ENCODE assay signal across 39 cellular contexts in genomic region chr2:164551519-164551918, GRCh38.
"Had no signal": no experiment of that assay in that cellular context is flagged by ENCODE, and none has a peak within 500 bp of the region (broad histone marks: within the 10 kb centered on the region; RNA-seq: fewer than 3 reads in every experiment).

No MANE protein-coding gene starts in this region.

- FAIRE-seq: astrocyte, bronchial epithelial cell had no signal

- H3K27ac ChIP-seq: adrenal gland, ascending aorta, body of pancreas, brain microvascular endothelial cell, breast epithelium, cardiac muscle cell had no signal

- ATAC-seq: activated naive CD4-positive, alpha-beta T cell treated with anti-CD3 and anti-CD28 coated beads, Interleukin-2, amount 50 U/mL, for 72 hours; activated T-cell treated with anti-CD3 and anti-CD28 coated beads, Interleukin-2, amount 50 U/mL, for 4 hours; activated T-cell treated with anti-CD3 and anti-CD28 coated beads, Interleukin-2, amount 50 U/mL, for 72 hours; activated T-helper 17 cell treated with anti-CD3 and anti-CD28 coated beads, Interleukin-2, amount 50 U/mL, for 72 hours; body of pancreas had no signal

- H3K27ac Mint-ChIP-seq: activated naive CD4-positive, alpha-beta T cell treated with anti-CD3 and anti-CD28 coated beads for 36 hours; activated naive CD4-positive, alpha-beta T cell treated with anti-CD3 and anti-CD28 coated beads, Interleukin-2, amount 10 ng/mL, durations not matched to agents 7 days and 5 days; activated naive CD4-positive, alpha-beta T cell treated with anti-CD3 and anti-CD28 coated beads, Interleukin-2, amount 50 U/mL, for 24 hours; activated naive CD4-positive, alpha-beta T cell treated with anti-CD3 and anti-CD28 coated beads, Interleukin-2, amount 50 U/mL, for 72 hours; activated naive CD8-positive, alpha-beta T cell; activated naive CD8-positive, alpha-beta T cell treated with anti-CD3 and anti-CD28 coated beads for 36 hours; activated naive CD8-positive, alpha-beta T cell treated with anti-CD3 and anti-CD28 coated beads, Interleukin-2, amount 10 ng/mL, durations not matched to agents 7 days and 5 days; activated T-cell treated with anti-CD3 and anti-CD28 coated beads, Interleukin-2, amount 50 U/mL, for 24 hours; activated T-cell treated with anti-CD3 and anti-CD28 coated beads, Interleukin-2, amount 50 U/mL, for 72 hours; activated T-helper 1 cell treated with anti-CD3 and anti-CD28 coated beads, Interleukin-12 subunit alpha, Interleukin-12 subunit beta, Interleukin-2, Interleukin-4 antibody, amounts not matched to agents 30 ng/mL and 10 ng/mL and 1 ng/mL, durations not matched to agents 14 hours and 24 hours and 36 hours; activated T-helper 17 cell treated with anti-CD3 and anti-CD28 coated beads, Interleukin-2, amount 50 U/mL, for 72 hours; activated T-helper 2 cell treated with anti-CD3 and anti-CD28 coated beads, Interferon-gamma antibody, Interleukin-2, Interleukin-4, amounts not matched to agents 10 μg/mL and 5 μg/mL and 100 μg/mL, durations not matched to agents 14 hours and 24 hours and 36 hours; brain had no signal

- H3K27me3 ChIP-seq: adrenal gland, ascending aorta, body of pancreas, brain microvascular endothelial cell, breast epithelium, cardiac muscle cell had no signal

- H3K4me3 ChIP-seq: adrenal gland, ascending aorta, body of pancreas, breast epithelium, cardiac muscle cell had no signal

- H3K4me1 ChIP-seq: ascending aorta, breast epithelium had no signal

- H3K9me3 ChIP-seq: adrenal gland, ascending aorta, body of pancreas, breast epithelium had no signal

- H3K4me3 Mint-ChIP-seq: activated naive CD4-positive, alpha-beta T cell treated with anti-CD3 and anti-CD28 coated beads for 36 hours; activated naive CD4-positive, alpha-beta T cell treated with anti-CD3 and anti-CD28 coated beads, Interleukin-2, amount 10 ng/mL, durations not matched to agents 7 days and 5 days; activated naive CD4-positive, alpha-beta T cell treated with anti-CD3 and anti-CD28 coated beads, Interleukin-2, amount 50 U/mL, for 24 hours; activated naive CD8-positive, alpha-beta T cell; activated naive CD8-positive, alpha-beta T cell treated with anti-CD3 and anti-CD28 coated beads for 36 hours; activated naive CD8-positive, alpha-beta T cell treated with anti-CD3 and anti-CD28 coated beads, Interleukin-2, amount 10 ng/mL, durations not matched to agents 7 days and 5 days; activated T-cell treated with anti-CD3 and anti-CD28 coated beads, Interleukin-2, amount 50 U/mL, for 24 hours; activated T-cell treated with anti-CD3 and anti-CD28 coated beads, Interleukin-2, amount 50 U/mL, for 4 hours; activated T-cell treated with anti-CD3 and anti-CD28 coated beads, Interleukin-2, amount 50 U/mL, for 72 hours; activated T-helper 1 cell treated with anti-CD3 and anti-CD28 coated beads, Interleukin-12 subunit alpha, Interleukin-12 subunit beta, Interleukin-2, Interleukin-4 antibody, amounts not matched to agents 30 ng/mL and 10 ng/mL and 1 ng/mL, durations not matched to agents 14 hours and 24 hours and 36 hours; activated T-helper 17 cell treated with anti-CD3 and anti-CD28 coated beads, Interleukin-2, amount 50 U/mL, for 72 hours; brain; central memory CD8-positive, alpha-beta T cell had no signal

- H3K36me3 ChIP-seq: adrenal gland, ascending aorta, brain microvascular endothelial cell, breast epithelium, cardiac muscle cell had no signal

- H3K4me1 Mint-ChIP-seq: activated naive CD4-positive, alpha-beta T cell treated with anti-CD3 and anti-CD28 coated beads, Interleukin-2, amount 10 ng/mL, durations not matched to agents 7 days and 5 days; activated naive CD4-positive, alpha-beta T cell treated with anti-CD3 and anti-CD28 coated beads, Interleukin-2, amount 50 U/mL, for 24 hours; activated naive CD8-positive, alpha-beta T cell treated with anti-CD3 and anti-CD28 coated beads for 36 hours; activated naive CD8-positive, alpha-beta T cell treated with anti-CD3 and anti-CD28 coated beads, Interleukin-2, amount 10 ng/mL, durations not matched to agents 7 days and 5 days; activated T-helper 17 cell treated with anti-CD3 and anti-CD28 coated beads, Interleukin-2, amount 50 U/mL, for 72 hours; brain; central memory CD8-positive, alpha-beta T cell had no signal

- H3K36me3 Mint-ChIP-seq: activated naive CD4-positive, alpha-beta T cell treated with anti-CD3 and anti-CD28 coated beads, Interleukin-2, amount 10 ng/mL, durations not matched to agents 7 days and 5 days; activated naive CD4-positive, alpha-beta T cell treated with anti-CD3 and anti-CD28 coated beads, Interleukin-2, amount 50 U/mL, for 24 hours; activated naive CD4-positive, alpha-beta T cell treated with anti-CD3 and anti-CD28 coated beads, Interleukin-2, amount 50 U/mL, for 72 hours; activated naive CD8-positive, alpha-beta T cell; activated naive CD8-positive, alpha-beta T cell treated with anti-CD3 and anti-CD28 coated beads for 36 hours; activated naive CD8-positive, alpha-beta T cell treated with anti-CD3 and anti-CD28 coated beads, Interleukin-2, amount 10 ng/mL, durations not matched to agents 7 days and 5 days had no signal

- H3K27me3 Mint-ChIP-seq: activated naive CD4-positive, alpha-beta T cell treated with anti-CD3 and anti-CD28 coated beads, Interleukin-2, amount 10 ng/mL, durations not matched to agents 7 days and 5 days; activated naive CD4-positive, alpha-beta T cell treated with anti-CD3 and anti-CD28 coated beads, Interleukin-2, amount 50 U/mL, for 24 hours; activated naive CD8-positive, alpha-beta T cell; activated naive CD8-positive, alpha-beta T cell treated with anti-CD3 and anti-CD28 coated beads for 36 hours; activated naive CD8-positive, alpha-beta T cell treated with anti-CD3 and anti-CD28 coated beads, Interleukin-2, amount 10 ng/mL, durations not matched to agents 7 days and 5 days; activated T-cell treated with anti-CD3 and anti-CD28 coated beads, Interleukin-2, amount 50 U/mL, for 24 hours; activated T-helper 17 cell treated with anti-CD3 and anti-CD28 coated beads, Interleukin-2, amount 50 U/mL, for 72 hours; central memory CD8-positive, alpha-beta T cell had no signal

- DNase-seq: activated effector memory CD4-positive, alpha-beta T cell treated with anti-CD3 and anti-CD28 coated beads, Interleukin-2, amount 50 U/mL, for 16 hours; activated effector memory CD4-positive, alpha-beta T cell treated with Interleukin-2 at 50 U/mL for 16 hours; activated gamma-delta T cell; activated gamma-delta T cell treated with Interleukin-2 at 50 U/mL for 16 hours; activated naive CD4-positive, alpha-beta T cell; activated naive CD4-positive, alpha-beta T cell treated with anti-CD3 and anti-CD28 coated beads for 36 hours; activated naive CD4-positive, alpha-beta T cell treated with anti-CD3 and anti-CD28 coated beads, Interleukin-2, amount 10 ng/mL, durations not matched to agents 7 days and 5 days; activated naive CD4-positive, alpha-beta T cell treated with anti-CD3 and anti-CD28 coated beads, Interleukin-2, amount 50 U/mL, for 16 hours; activated naive CD4-positive, alpha-beta T cell treated with Interleukin-2 at 50 U/mL for 16 hours; activated naive CD8-positive, alpha-beta T cell treated with anti-CD3 and anti-CD28 coated beads for 36 hours; activated naive CD8-positive, alpha-beta T cell treated with anti-CD3 and anti-CD28 coated beads, Interleukin-2, amount 10 ng/mL, durations not matched to agents 7 days and 5 days; activated T-cell treated with anti-CD3 and anti-CD28 coated beads for 4 hours; activated T-cell treated with anti-CD3 and anti-CD28 coated beads, Interleukin-2, amount 50 U/mL, for 1 hour; activated T-cell treated with anti-CD3 and anti-CD28 coated beads, Interleukin-2, amount 50 U/mL, for 24 hours; activated T-cell treated with anti-CD3 and anti-CD28 coated beads, Interleukin-2, amount 50 U/mL, for 4 hours; activated T-cell treated with anti-CD3 and anti-CD28 coated beads, Interleukin-2, amount 50 U/mL, for 48 hours; activated T-cell treated with anti-CD3 and anti-CD28 coated beads, Interleukin-2, amount 50 U/mL, for 72 hours; adrenal gland; amniotic stem cell; amygdala; anterior cingulate cortex; aorta; body of pancreas; brain microvascular endothelial cell; central memory CD4-positive, alpha-beta T cell; cerebellar nuclear complex had no signal

- H3K9me3 Mint-ChIP-seq: activated naive CD4-positive, alpha-beta T cell treated with anti-CD3 and anti-CD28 coated beads for 36 hours; activated naive CD4-positive, alpha-beta T cell treated with anti-CD3 and anti-CD28 coated beads, Interleukin-2, amount 50 U/mL, for 24 hours; activated T-cell treated with anti-CD3 and anti-CD28 coated beads, Interleukin-2, amount 50 U/mL, for 24 hours; activated T-cell treated with anti-CD3 and anti-CD28 coated beads, Interleukin-2, amount 50 U/mL, for 4 hours; activated T-helper 1 cell treated with anti-CD3 and anti-CD28 coated beads, Interleukin-12 subunit alpha, Interleukin-12 subunit beta, Interleukin-2, Interleukin-4 antibody, amounts not matched to agents 30 ng/mL and 10 ng/mL and 1 ng/mL, durations not matched to agents 14 hours and 24 hours and 36 hours had no signal
